8 cellular contexts compared by ENCODE assay signal in the genomic region with DNA sequence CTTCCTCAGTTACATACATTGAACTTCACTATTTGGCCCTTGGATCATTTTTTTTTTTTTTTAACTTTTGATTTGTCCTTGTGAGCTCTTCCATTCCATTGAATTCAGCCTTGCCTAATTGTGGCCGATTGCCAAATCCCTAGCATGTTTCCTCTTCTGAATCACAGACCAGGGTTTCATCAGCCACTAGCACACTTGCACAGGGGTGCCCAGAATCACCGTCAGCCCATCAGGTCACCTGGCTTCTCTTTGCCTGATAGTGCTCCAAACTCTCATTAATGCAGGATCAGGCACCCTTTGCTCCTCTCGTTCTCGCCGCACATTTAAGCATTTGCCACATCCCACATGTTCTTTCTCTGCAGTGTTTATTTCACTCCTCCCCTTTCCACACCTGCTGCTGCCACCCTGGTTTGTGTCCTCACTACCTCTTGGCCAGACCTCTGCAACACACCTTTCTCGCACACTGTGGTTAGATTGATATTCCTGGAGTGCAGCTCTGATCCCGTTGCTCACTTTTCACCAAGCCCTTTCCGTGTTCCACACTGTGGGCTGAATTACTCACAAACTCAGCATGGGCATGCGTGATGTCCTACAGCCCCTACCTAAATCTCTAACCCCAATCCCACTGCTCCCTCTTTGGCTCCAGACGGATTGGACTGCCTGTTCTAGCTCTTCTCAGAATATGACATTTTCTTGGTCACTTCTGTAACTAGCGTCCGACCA. TPM values are rescaled to one million over a fixed set of nuclear protein-coding genes. Genes with fewer than 3 reads are reported as not detected.
A peak's percentile ranks its signal among the peaks of the same experiment; 100 is the strongest.
DNase-seq lines count a peak whose midpoint lies in the region; ATAC-seq and TF ChIP-seq lines count a peak whose summit lies in the region.

No MANE protein-coding gene starts in this region.

- TF ChIP-seq CTCF in brain microvascular endothelial cell (IDR thresholded peaks at IDR 0.05; ENCODE audit: low read depth, low read length, missing control alignments) (no peak), right lobe of liver (IDR thresholded peaks at IDR 0.05) (no peak), upper lobe of right lung (IDR thresholded peaks at IDR 0.05) (no peak)

- peaks cover 78% of the 10 kb centered on the region for H3K4me1 Mint-ChIP-seq in activated CD4-positive, alpha-beta T cell treated with anti-CD3 and anti-CD28 coated beads for 36 hours

- peaks cover 36% of the 10 kb centered on the region for H3K36me3 Mint-ChIP-seq in activated CD4-positive, alpha-beta T cell treated with anti-CD3 and anti-CD28 coated beads for 36 hours (ENCODE audit: low read depth)

- DNase-seq in activated CD4-positive, alpha-beta T cell treated with anti-CD3 and anti-CD28 coated beads for 36 hours = no peak
- no peak for DNase-seq in activated CD4-positive, alpha-beta T cell treated with anti-CD3 and anti-CD28 coated beads for 48 hours
- DNase-seq in brain microvascular endothelial cell (peak; percentile 84), right lobe of liver (peak; percentile 77 to 88 (median 78)), upper lobe of right lung (no peak), NCI-H187 (lab: John Stamatoyannopoulos, UW) (no peak), GM19238 (ENCODE audit: insufficient read length, low spot score) (no peak)

- CTCF ChIA-PET in activated CD4-positive, alpha-beta T cell treated with anti-CD3 and anti-CD28 coated beads for 36 hours (lab: Charles Lee) = interaction anchor here (1.0 kb wide), 1 partner anchor 9 kb away, joined by 3 read pairs; no protein-coding TSS in a partner anchor

- in situ Hi-C loops in brain microvascular endothelial cell (cut with HindIII; ENCODE audit: low pct_ligation_motif_present, low sequenced_read_pairs) = no loop called here

- H3K4me1 ChIP-seq in right lobe of liver (peaks cover 3 to 96% (median 33%) of the 10 kb centered on the region in 4 donors), upper lobe of right lung (peaks cover 61% of the 10 kb centered on the region)

- TF ChIP-seq POLR2A in right lobe of liver (IDR thresholded peaks at IDR 0.05) = peak; percentile 37

- intact Hi-C loops in activated CD4-positive, alpha-beta T cell treated with anti-CD3 and anti-CD28 coated beads for 36 hours (cut with DNase I, micrococcal nuclease) = no loop called here
- intact Hi-C loops in right lobe of liver (cut with DNase I) = no loop called here
- intact Hi-C loops in upper lobe of right lung (cut with DNase I) = no loop called here

- H3K27me3 ChIP-seq in brain microvascular endothelial cell (replicated peaks) = no peaks in the 10 kb centered on the region
- no peaks in the 10 kb centered on the region for H3K27me3 ChIP-seq in right lobe of liver
- no peaks in the 10 kb centered on the region for H3K27me3 ChIP-seq in upper lobe of right lung

- H3K27ac ChIP-seq in brain microvascular endothelial cell (peak overlapping the region; percentile 50), right lobe of liver (peak overlapping the region; percentile 66 to 84 (median 69)), upper lobe of right lung (peak overlapping the region; percentile 2)

- H3K36me3 ChIP-seq in brain microvascular endothelial cell (replicated peaks) = peaks cover 4% of the 10 kb centered on the region
- H3K36me3 ChIP-seq in right lobe of liver = peaks cover 0 to 27% (median 8%) of the 10 kb centered on the region in 4 donors
- H3K36me3 ChIP-seq in upper lobe of right lung = peaks cover 31% of the 10 kb centered on the region

- H3K9me3 Mint-ChIP-seq in activated CD4-positive, alpha-beta T cell treated with anti-CD3 and anti-CD28 coated beads for 36 hours (ENCODE audit: low read depth) = peaks cover 1% of the 10 kb centered on the region

- no peak for ATAC-seq in activated CD4-positive, alpha-beta T cell treated with anti-CD3 and anti-CD28 coated beads for 36 hours
- ATAC-seq in right lobe of liver (peak; percentile 74 to 88 (median 82)), upper lobe of right lung (peak; percentile 71), GM21390 (IDR thresholded peaks at IDR 0.05; ENCODE audit: unreplicated experiment) (no peak)

- 23% methylated on average over 12 of the region's 12 CpGs for WGBS in right lobe of liver (ENCODE audit: insufficient coverage, low coverage, low lambda C conversion rate, missing lambda C conversion rate)

- no peak overlapping the region for H3K4me3 Mint-ChIP-seq in activated CD4-positive, alpha-beta T cell treated with anti-CD3 and anti-CD28 coated beads for 36 hours

- POLR2A ChIA-PET in activated CD4-positive, alpha-beta T cell treated with anti-CD3 and anti-CD28 coated beads for 36 hours (lab: Charles Lee) = no interaction called here

- H3K27me3 Mint-ChIP-seq in activated CD4-positive, alpha-beta T cell treated with anti-CD3 and anti-CD28 coated beads for 36 hours = no peaks in the 10 kb centered on the region

- H3K4me3 ChIP-seq in brain microvascular endothelial cell (ENCODE audit: low read depth, low read length) = no peak overlapping the region
- peak overlapping the region in 1 of 3 donors; percentile 12 for H3K4me3 ChIP-seq in right lobe of liver
- no peak overlapping the region for H3K4me3 ChIP-seq in upper lobe of right lung

- peak overlapping the region; percentile 3 for H3K27ac Mint-ChIP-seq in activated CD4-positive, alpha-beta T cell treated with anti-CD3 and anti-CD28 coated beads for 36 hours

- no peaks in the 10 kb centered on the region for H3K9me3 ChIP-seq in right lobe of liver
- H3K9me3 ChIP-seq in upper lobe of right lung = no peaks in the 10 kb centered on the region

RNA-seq across cellular contexts. Expression of a gene that starts 9.8 kb away (rescaled TPM):
- 10 to 100 TPM; 40.0 to 49.0 TPM for total RNA-seq in activated CD4-positive, alpha-beta T cell treated with anti-CD3 and anti-CD28 coated beads for 36 hours
- total RNA-seq in right lobe of liver (100 to 1,000 TPM in 2 of 6 experiments, 10 to 100 TPM in 4; 36.3 to 173 (median 72.8) TPM), upper lobe of right lung (137 TPM)

Comparison
In these comparisons a context has a peak if more than half of its experiments do, and no peak if none do; other contexts are left out.
1. ATAC-seq: peak in right lobe of liver (4 of 4) and upper lobe of right lung (single experiment); none in activated CD4-positive, alpha-beta T cell treated with anti-CD3 and anti-CD28 coated beads for 36 hours (single experiment) and GM21390 (single experiment).
2. DNase-seq: peak in brain microvascular endothelial cell (single experiment) and right lobe of liver (3 of 3); none in activated CD4-positive, alpha-beta T cell treated with anti-CD3 and anti-CD28 coated beads for 36 hours (single experiment), activated CD4-positive, alpha-beta T cell treated with anti-CD3 and anti-CD28 coated beads for 48 hours (single experiment), upper lobe of right lung (single experiment), NCI-H187 (0 of 2) and GM19238 (single experiment).
3. H3K27ac ChIP-seq: peak in every context shown above with its lines; median percentile 69 in right lobe of liver; 50 in brain microvascular endothelial cell; 2 in upper lobe of right lung.